20 cellular contexts compared by ENCODE assay signal in the genomic region with DNA sequence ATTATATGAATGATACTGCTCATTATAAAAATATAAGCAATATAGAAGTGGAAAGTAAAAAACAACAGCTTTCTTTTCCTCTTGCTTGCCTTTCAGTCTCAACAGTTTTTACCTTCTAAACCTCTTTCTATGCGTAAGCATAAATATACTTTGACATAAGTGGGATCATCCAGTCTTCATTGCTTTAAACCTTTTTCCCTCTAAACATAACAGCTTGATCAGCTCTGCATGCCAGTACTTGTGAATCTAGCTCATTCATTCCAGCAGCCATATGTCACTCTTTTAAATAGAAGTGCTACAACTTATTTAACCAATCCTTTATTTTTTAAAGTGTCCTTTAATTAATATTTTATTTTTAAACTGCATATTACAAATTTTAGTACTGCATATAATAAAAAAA.
DNase-seq lines count a peak whose midpoint lies in the region; ATAC-seq and TF ChIP-seq lines count a peak whose summit lies in the region.
"Had no signal": no experiment of that assay in that cellular context is flagged by ENCODE, and none has a peak within 500 bp of the region (broad histone marks: within the 10 kb centered on the region; RNA-seq: fewer than 3 reads in every experiment).

No MANE protein-coding gene starts in this region.

- intact Hi-C loops in MCF 10A (cut with micrococcal nuclease) (no loop called here), breast epithelium (cut with DNase I; ENCODE audit: low total_unique reads) (no loop called here)

- POLR2A ChIA-PET in MCF 10A (lab: Yijun Ruan, JAX) = interaction anchor here (0.7 to 0.8 kb wide), 2 partner anchors 88 to 198 kb away, joined by 3 to 6 read pairs; partner anchors contain the start of gene TTC27

- no peaks in the 10 kb centered on the region for H3K36me3 ChIP-seq in breast epithelium
- H3K36me3 ChIP-seq: esophagus muscularis mucosa had no signal

- ATAC-seq in SK-N-SH treated with all-trans-retinoic acid at 6 μM for 48 hours (peak; percentile 41), esophagus mucosa (peak; percentile 70), HG02840 (IDR thresholded peaks at IDR 0.05; ENCODE audit: low FRiP score, unreplicated experiment) (no peak), HG03565 (IDR thresholded peaks at IDR 0.05; ENCODE audit: unreplicated experiment) (no peak), HG03439 (IDR thresholded peaks at IDR 0.05; ENCODE audit: unreplicated experiment) (no peak)
- ATAC-seq in stimulated activated effector memory CD8-positive, alpha-beta T cell treated with anti-CD3 and anti-CD28 coated beads, Interleukin-12 subunit alpha, Interleukin-12 subunit beta, amount 100 ng/mL, for 72 hours = no peak
- ATAC-seq: left colon had no signal

- peaks cover 25% of the 10 kb centered on the region for H3K36me3 Mint-ChIP-seq in MCF 10A (ENCODE audit: insufficient read depth, unreplicated experiment)
- H3K36me3 Mint-ChIP-seq in stimulated activated effector memory CD8-positive, alpha-beta T cell treated with anti-CD3 and anti-CD28 coated beads, Interleukin-12 subunit alpha, Interleukin-12 subunit beta, amount 100 ng/mL, for 72 hours = peaks cover 52% of the 10 kb centered on the region

- no TSS peak for BruUV-seq in MCF 10A (replicated peaks; lab: Mats Ljungman, UMichigan)

- H3K9me3 Mint-ChIP-seq in MCF 10A (ENCODE audit: unreplicated experiment) = no peaks in the 10 kb centered on the region
- H3K9me3 Mint-ChIP-seq in stimulated activated effector memory CD8-positive, alpha-beta T cell treated with anti-CD3 and anti-CD28 coated beads, Interleukin-12 subunit alpha, Interleukin-12 subunit beta, amount 100 ng/mL, for 72 hours = peaks cover 3% of the 10 kb centered on the region

- no peaks in the 10 kb centered on the region for H3K9me3 ChIP-seq in breast epithelium
- H3K9me3 ChIP-seq: esophagus muscularis mucosa, tibial nerve had no signal

- H3K4me3 ChIP-seq in breast epithelium = no peak overlapping the region
- H3K4me3 ChIP-seq: esophagus muscularis mucosa, tibial nerve had no signal

- no peak for TF ChIP-seq POLR2A in breast epithelium (IDR thresholded peaks at IDR 0.05)

- H3K27ac Mint-ChIP-seq in MCF 10A (ENCODE audit: low read depth, unreplicated experiment) = peak overlapping the region; percentile 46
- H3K27ac Mint-ChIP-seq in stimulated activated effector memory CD8-positive, alpha-beta T cell treated with anti-CD3 and anti-CD28 coated beads, Interleukin-12 subunit alpha, Interleukin-12 subunit beta, amount 100 ng/mL, for 72 hours = peak overlapping the region; percentile 64
- H3K27ac Mint-ChIP-seq: activated CD8-positive, alpha-beta memory T cell treated with anti-CD3 and anti-CD28 coated beads, Interleukin-2, amount 10 ng/mL, durations not matched to agents 7 days and 5 days had no signal

- no peaks in the 10 kb centered on the region for H3K27me3 Mint-ChIP-seq in MCF 10A (ENCODE audit: insufficient read depth, unreplicated experiment)
- H3K27me3 Mint-ChIP-seq: activated CD8-positive, alpha-beta memory T cell treated with anti-CD3 and anti-CD28 coated beads, Interleukin-2, amount 10 ng/mL, durations not matched to agents 7 days and 5 days had no signal

- DNase-seq in MCF 10A (ENCODE audit: unreplicated experiment) = peak; percentile 17
- DNase-seq in breast epithelium (ENCODE audit: low spot score in 2 of 2) = no peak
- no peak for DNase-seq in stimulated activated effector memory CD8-positive, alpha-beta T cell treated with anti-CD3 and anti-CD28 coated beads, Interleukin-12 subunit alpha, Interleukin-12 subunit beta, amount 100 ng/mL, for 72 hours (ENCODE audit: low spot score in 2 of 2)
- DNase-seq: activated CD4-positive, alpha-beta T cell treated with anti-CD3 and anti-CD28 coated beads for 1 hour; activated CD8-positive, alpha-beta memory T cell treated with anti-CD3 and anti-CD28 coated beads, Interleukin-2, amount 10 ng/mL, durations not matched to agents 7 days and 5 days; activated effector memory CD4-positive, alpha-beta T cell treated with anti-CD3 and anti-CD28 coated beads, Interleukin-2, amount 50 U/mL, for 16 hours; anterior cingulate cortex; DMS79; Kasumi-1; left colon; NCI-H1436; SIG-M5 had no signal

- no peaks in the 10 kb centered on the region for H3K27me3 ChIP-seq in breast epithelium
- H3K27me3 ChIP-seq: esophagus muscularis mucosa, tibial nerve had no signal

- TF ChIP-seq CTCF in MCF 10A (IDR thresholded peaks at IDR 0.05; ENCODE audit: unreplicated experiment) = no peak
- TF ChIP-seq CTCF in breast epithelium (IDR thresholded peaks at IDR 0.05) = no peak

- H3K4me1 ChIP-seq in breast epithelium = peaks cover 5 to 6% of the 10 kb centered on the region in 2 donors

- peaks cover 25% of the 10 kb centered on the region for H3K4me1 Mint-ChIP-seq in MCF 10A (ENCODE audit: insufficient read depth, unreplicated experiment)
- peaks cover 20% of the 10 kb centered on the region for H3K4me1 Mint-ChIP-seq in stimulated activated effector memory CD8-positive, alpha-beta T cell treated with anti-CD3 and anti-CD28 coated beads, Interleukin-12 subunit alpha, Interleukin-12 subunit beta, amount 100 ng/mL, for 72 hours

- no peak overlapping the region for H3K27ac ChIP-seq in breast epithelium
- H3K27ac ChIP-seq: C4-2B, esophagus muscularis mucosa, tibial nerve had no signal

- H3K4me3 Mint-ChIP-seq in MCF 10A (ENCODE audit: unreplicated experiment) = no peak overlapping the region
- H3K4me3 Mint-ChIP-seq in stimulated activated effector memory CD8-positive, alpha-beta T cell treated with anti-CD3 and anti-CD28 coated beads, Interleukin-12 subunit alpha, Interleukin-12 subunit beta, amount 100 ng/mL, for 72 hours = no peak overlapping the region
- H3K4me3 Mint-ChIP-seq: activated CD8-positive, alpha-beta memory T cell treated with anti-CD3 and anti-CD28 coated beads, Interleukin-2, amount 10 ng/mL, durations not matched to agents 7 days and 5 days had no signal

- CTCF ChIA-PET in MCF 10A (lab: Yijun Ruan, JAX) = interaction anchor here (0.6 to 0.8 kb wide), 2 partner anchors 31 to 760 kb away, joined by 3 to 6 read pairs; partner anchors contain the start of gene RASGRP3

TF ChIP-seq in SK-N-SH treated with all-trans-retinoic acid at 6 μM for 48 hours, 23 proteins besides CTCF, POLR2A, EP300 and RAD21:
- TF ChIP-seq RARB (CRISPR knock-in tag; IDR thresholded peaks at IDR 0.05) (no peak), SNAI2 (CRISPR knock-in tag; IDR thresholded peaks at IDR 0.05) (no peak), ARNTL (CRISPR knock-in tag; IDR thresholded peaks at IDR 0.05; ENCODE audit: borderline replicate concordance, low read depth) (no peak), GLIS3 (CRISPR knock-in tag; IDR thresholded peaks at IDR 0.05) (no peak)
- TF ChIP-seq, protein P1, sequence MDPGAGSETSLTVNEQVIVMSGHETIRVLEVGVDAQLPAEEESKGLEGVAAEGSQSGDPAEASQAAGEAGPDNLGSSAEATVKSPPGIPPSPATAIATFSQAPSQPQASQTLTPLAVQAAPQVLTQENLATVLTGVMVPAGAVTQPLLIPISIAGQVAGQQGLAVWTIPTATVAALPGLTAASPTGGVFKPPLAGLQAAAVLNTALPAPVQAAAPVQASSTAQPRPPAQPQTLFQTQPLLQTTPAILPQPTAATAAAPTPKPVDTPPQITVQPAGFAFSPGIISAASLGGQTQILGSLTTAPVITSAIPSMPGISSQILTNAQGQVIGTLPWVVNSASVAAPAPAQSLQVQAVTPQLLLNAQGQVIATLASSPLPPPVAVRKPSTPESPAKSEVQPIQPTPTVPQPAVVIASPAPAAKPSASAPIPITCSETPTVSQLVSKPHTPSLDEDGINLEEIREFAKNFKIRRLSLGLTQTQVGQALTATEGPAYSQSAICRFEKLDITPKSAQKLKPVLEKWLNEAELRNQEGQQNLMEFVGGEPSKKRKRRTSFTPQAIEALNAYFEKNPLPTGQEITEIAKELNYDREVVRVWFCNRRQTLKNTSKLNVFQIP (CRISPR knock-in tag; IDR thresholded peaks at IDR 0.05; ENCODE audit: borderline replicate concordance, low read depth) = no peak
TF ChIP-seq in SK-N-SH treated with all-trans-retinoic acid at 6 μM for 48 hours: peak in this region for 0.

Comparison
In these comparisons a context has a peak if more than half of its experiments do, and no peak if none do; other contexts are left out.
1. ATAC-seq: peak in SK-N-SH treated with all-trans-retinoic acid at 6 μM for 48 hours (single experiment) and esophagus mucosa (single experiment); none in stimulated activated effector memory CD8-positive, alpha-beta T cell treated with anti-CD3 and anti-CD28 coated beads, Interleukin-12 subunit alpha, Interleukin-12 subunit beta, amount 100 ng/mL, for 72 hours (single experiment), HG02840 (single experiment), HG03565 (single experiment) and HG03439 (single experiment).